Comparison of ENCODE assay signal across 9 cellular contexts in the genomic region with DNA sequence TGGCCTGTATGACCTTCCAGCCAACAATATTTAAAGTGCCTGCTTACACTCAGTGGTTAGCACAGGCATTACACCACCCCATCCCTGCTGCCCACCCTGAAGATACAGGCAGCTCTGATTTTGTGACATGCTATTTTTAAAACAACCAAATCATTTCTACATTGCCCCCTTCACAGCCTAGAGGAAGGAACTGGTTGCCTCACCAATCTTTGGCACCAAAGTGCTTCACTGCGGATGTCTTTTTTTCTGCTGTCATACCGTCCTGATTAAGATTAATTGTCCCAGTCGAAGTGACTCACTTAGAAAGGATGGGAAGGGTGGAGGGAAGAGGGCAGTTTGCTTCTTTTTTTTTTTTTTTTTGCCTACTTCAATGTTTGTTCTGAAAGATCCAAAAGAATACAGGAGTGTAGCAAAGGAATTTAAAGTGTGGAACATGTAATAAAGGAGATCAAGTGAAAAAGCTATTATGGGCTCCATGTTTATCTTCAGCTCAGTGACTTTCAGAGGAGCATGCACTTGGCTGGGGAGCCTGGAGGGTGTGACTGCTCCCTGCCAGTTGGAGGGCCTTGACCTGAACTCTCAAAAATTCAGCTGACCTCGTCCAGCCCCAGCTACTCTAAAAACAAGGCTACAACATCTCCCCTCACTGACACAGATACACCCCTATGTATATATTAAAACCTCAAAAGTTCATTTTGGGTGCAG.
A peak's percentile ranks its signal among the peaks of the same experiment; 100 is the strongest.
DNase-seq lines count a peak whose midpoint lies in the region; ATAC-seq and TF ChIP-seq lines count a peak whose summit lies in the region.
"Had no signal": no experiment of that assay in that cellular context is flagged by ENCODE, and none has a peak within 500 bp of the region (broad histone marks: within the 10 kb centered on the region; RNA-seq: fewer than 3 reads in every experiment).

No MANE protein-coding gene starts in this region.

- H3K4me3 ChIP-seq in colonic mucosa = no peak overlapping the region

- H3K4me1 ChIP-seq in colonic mucosa = no peaks in the 10 kb centered on the region

- no peaks in the 10 kb centered on the region for H3K4me1 Mint-ChIP-seq in natural killer cell treated with Interleukin-12 subunit alpha and Interleukin-12 subunit beta and Interleukin-15 and Interleukin-18, amount 100 ng/mL, for 72 hours (ENCODE audit: low read depth in 2 of 2)
- peaks cover 7 to 8% of the 10 kb centered on the region in 2 donors for H3K4me1 Mint-ChIP-seq in stimulated activated naive B cell treated with anti-CD40 and anti-IgM and Interleukin-4, amounts not matched to agents 10 μg/mL and 1 μg/mL and 100 μg/mL, for 72 hours

- TF ChIP-seq CTCF in colonic mucosa (IDR thresholded peaks at IDR 0.05) (no peak), GM13976 (IDR thresholded peaks at IDR 0.05; ENCODE audit: borderline replicate concordance, control extremely low read depth, extremely low read depth, insufficient read depth, missing control alignments) (no peak)

- no peaks in the 10 kb centered on the region for H3K9me3 ChIP-seq in colonic mucosa

- in situ Hi-C loops in GM13976 (cut with MboI; ENCODE audit: low sequenced_read_pairs, unreplicated experiment) = no loop called here

- peak; percentile 92 for DNase-seq in AG08395 (ENCODE audit: low spot score)
- DNase-seq in NCI-H2227 (lab: John Stamatoyannopoulos, UW; ENCODE audit: unreplicated experiment) = peak; percentile 66
- no peak for DNase-seq in colonic mucosa
- peak; percentile 66 for DNase-seq in myocyte (ENCODE audit: low read depth)
- DNase-seq in NCI-H128 (lab: John Stamatoyannopoulos, UW; ENCODE audit: unreplicated experiment) = no peak
- DNase-seq in natural killer cell treated with Interleukin-12 subunit alpha and Interleukin-12 subunit beta and Interleukin-15 and Interleukin-18, amount 100 ng/mL, for 72 hours (ENCODE audit: low spot score) = no peak
- DNase-seq in stimulated activated naive B cell treated with anti-CD40 and anti-IgM and Interleukin-4, amounts not matched to agents 10 μg/mL and 1 μg/mL and 100 μg/mL, for 72 hours = no peak
- DNase-seq in GM13976 (ENCODE audit: low spot score) = no peak
- DNase-seq: activated T-cell treated with anti-CD3 and anti-CD28 coated beads, Interleukin-2, amount 50 U/mL, for 24 hours had no signal

- no peaks in the 10 kb centered on the region for H3K36me3 ChIP-seq in colonic mucosa

- peaks cover 4% of the 10 kb centered on the region for H3K9me3 Mint-ChIP-seq in natural killer cell treated with Interleukin-12 subunit alpha and Interleukin-12 subunit beta and Interleukin-15 and Interleukin-18, amount 100 ng/mL, for 72 hours
- H3K9me3 Mint-ChIP-seq in stimulated activated naive B cell treated with anti-CD40 and anti-IgM and Interleukin-4, amounts not matched to agents 10 μg/mL and 1 μg/mL and 100 μg/mL, for 72 hours = no peaks in the 10 kb centered on the region
- H3K9me3 Mint-ChIP-seq: activated T-cell treated with anti-CD3 and anti-CD28 coated beads, Interleukin-2, amount 50 U/mL, for 24 hours had no signal

- H3K27ac Mint-ChIP-seq in natural killer cell treated with Interleukin-12 subunit alpha and Interleukin-12 subunit beta and Interleukin-15 and Interleukin-18, amount 100 ng/mL, for 72 hours = no peak overlapping the region
- H3K27ac Mint-ChIP-seq in stimulated activated naive B cell treated with anti-CD40 and anti-IgM and Interleukin-4, amounts not matched to agents 10 μg/mL and 1 μg/mL and 100 μg/mL, for 72 hours = no peak overlapping the region
- H3K27ac Mint-ChIP-seq: activated T-cell treated with anti-CD3 and anti-CD28 coated beads, Interleukin-2, amount 50 U/mL, for 24 hours had no signal

- no peak overlapping the region for H3K9ac ChIP-seq in colonic mucosa (ENCODE audit: low read depth in 2 of 2, low read length in 2 of 2)

- no peak overlapping the region for H3K4me3 Mint-ChIP-seq in natural killer cell treated with Interleukin-12 subunit alpha and Interleukin-12 subunit beta and Interleukin-15 and Interleukin-18, amount 100 ng/mL, for 72 hours
- no peak overlapping the region for H3K4me3 Mint-ChIP-seq in stimulated activated naive B cell treated with anti-CD40 and anti-IgM and Interleukin-4, amounts not matched to agents 10 μg/mL and 1 μg/mL and 100 μg/mL, for 72 hours
- H3K4me3 Mint-ChIP-seq: activated T-cell treated with anti-CD3 and anti-CD28 coated beads, Interleukin-2, amount 50 U/mL, for 24 hours had no signal

- peaks cover 4% of the 10 kb centered on the region for H3K36me3 Mint-ChIP-seq in natural killer cell treated with Interleukin-12 subunit alpha and Interleukin-12 subunit beta and Interleukin-15 and Interleukin-18, amount 100 ng/mL, for 72 hours
- H3K36me3 Mint-ChIP-seq in stimulated activated naive B cell treated with anti-CD40 and anti-IgM and Interleukin-4, amounts not matched to agents 10 μg/mL and 1 μg/mL and 100 μg/mL, for 72 hours = no peaks in the 10 kb centered on the region

- intact Hi-C loops in colonic mucosa (cut with DNase I) = no loop called here

- ATAC-seq in natural killer cell treated with Interleukin-12 subunit alpha and Interleukin-12 subunit beta and Interleukin-15 and Interleukin-18, amount 100 ng/mL, for 72 hours = no peak
- ATAC-seq in stimulated activated naive B cell treated with anti-CD40 and anti-IgM and Interleukin-4, amounts not matched to agents 10 μg/mL and 1 μg/mL and 100 μg/mL, for 72 hours (replicated peaks) = no peak

- H3K27ac ChIP-seq in colonic mucosa = peak overlapping the region; percentile 29

- no peaks in the 10 kb centered on the region for H3K27me3 ChIP-seq in colonic mucosa

- peaks cover 3 to 12% of the 10 kb centered on the region in 2 donors for H3K27me3 Mint-ChIP-seq in natural killer cell treated with Interleukin-12 subunit alpha and Interleukin-12 subunit beta and Interleukin-15 and Interleukin-18, amount 100 ng/mL, for 72 hours
- H3K27me3 Mint-ChIP-seq in stimulated activated naive B cell treated with anti-CD40 and anti-IgM and Interleukin-4, amounts not matched to agents 10 μg/mL and 1 μg/mL and 100 μg/mL, for 72 hours = peaks cover 21 to 26% of the 10 kb centered on the region in 2 donors
- H3K27me3 Mint-ChIP-seq: activated T-cell treated with anti-CD3 and anti-CD28 coated beads, Interleukin-2, amount 50 U/mL, for 24 hours had no signal

Comparison
In these comparisons a context has a peak if more than half of its experiments do, and no peak if none do; other contexts are left out.
1. DNase-seq: peak in AG08395 (single experiment), NCI-H2227 (single experiment) and myocyte (single experiment); none in colonic mucosa (single experiment), NCI-H128 (single experiment), natural killer cell treated with Interleukin-12 subunit alpha and Interleukin-12 subunit beta and Interleukin-15 and Interleukin-18, amount 100 ng/mL, for 72 hours (single experiment), stimulated activated naive B cell treated with anti-CD40 and anti-IgM and Interleukin-4, amounts not matched to agents 10 μg/mL and 1 μg/mL and 100 μg/mL, for 72 hours (single experiment) and GM13976 (single experiment).